In the genomic region with DNA sequence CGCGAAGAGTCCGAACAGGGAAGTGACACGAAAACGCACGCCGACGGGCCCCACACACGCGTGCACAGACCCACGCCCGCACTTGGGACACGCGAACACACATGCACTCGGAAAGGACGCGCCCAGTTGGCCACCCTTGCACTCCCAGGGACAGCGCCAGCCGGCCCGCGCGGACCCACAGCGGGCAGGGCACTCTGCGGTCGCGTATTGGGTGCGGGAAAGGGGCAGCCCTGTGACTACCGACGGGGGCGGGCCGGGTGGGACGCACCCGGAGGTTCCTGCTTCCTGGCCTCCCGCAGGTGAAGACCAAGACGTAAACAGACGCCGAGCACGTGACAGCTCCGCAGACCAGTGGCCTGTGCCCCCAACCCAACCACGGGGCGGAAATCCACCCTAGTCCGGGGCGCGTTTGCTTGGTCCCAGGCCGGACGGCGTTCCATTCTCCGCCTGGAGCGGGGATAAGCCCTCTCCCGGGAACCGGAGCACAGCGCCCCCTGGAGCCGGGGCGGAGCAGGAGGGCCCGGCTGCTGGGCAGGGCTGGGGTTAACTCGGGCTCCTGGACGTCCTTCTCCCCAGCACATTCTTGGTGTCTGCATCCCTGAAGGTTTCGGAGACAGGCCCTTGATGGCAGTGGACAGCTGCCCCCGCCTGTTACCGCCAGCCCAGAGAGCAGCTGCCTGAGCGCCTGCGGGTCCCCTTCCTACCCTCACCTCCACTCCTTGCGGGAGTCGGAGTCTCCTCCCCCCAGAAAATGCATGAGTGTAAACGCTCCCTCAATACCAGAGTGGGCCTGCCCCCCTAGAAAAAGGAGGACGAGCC, we compare ENCODE assay signal across 8 cellular contexts. TPM values are rescaled to one million over a fixed set of nuclear protein-coding genes. Genes with fewer than 3 reads are reported as not detected.
DNase-seq lines count a peak whose midpoint lies in the region; ATAC-seq, FAIRE-seq and TF ChIP-seq lines count a peak whose summit lies in the region.

No MANE protein-coding gene starts in this region.

- FAIRE-seq in GM18507 (lab: Jason Lieb, UNC): peak; percentile 77

- peaks cover 25% of the 10 kb centered on the region for H3K4me1 ChIP-seq in HUES48 (ENCODE audit: control insufficient read depth, insufficient read depth, low read length)
- peaks cover 4% of the 10 kb centered on the region for H3K4me1 ChIP-seq in foreskin keratinocyte
- peaks cover 32% of the 10 kb centered on the region for H3K4me1 ChIP-seq in neuron (ENCODE audit: insufficient read depth, low read length)

- peak; percentile 90 for TF ChIP-seq CTCF in foreskin keratinocyte (conservative IDR thresholded peaks at IDR 0.05)

- H3K9ac ChIP-seq in HUES48 (ENCODE audit: low read depth, low read length): peak overlapping the region; percentile 51; the same call in 1 of the 2 replicates

- H3K9me3 ChIP-seq in HUES48 (ENCODE audit: control insufficient read depth, insufficient read depth, low read length) (no peaks in the 10 kb centered on the region), neuron (ENCODE audit: low read length) (no peaks in the 10 kb centered on the region)

- H3K27me3 ChIP-seq in HUES48 (ENCODE audit: control insufficient read depth, insufficient read depth, low read length) (no peaks in the 10 kb centered on the region), foreskin keratinocyte (no peaks in the 10 kb centered on the region), neuron (ENCODE audit: insufficient read depth, low read length) (no peaks in the 10 kb centered on the region)

- DNase-seq in AG08396 (ENCODE audit: low spot score) (peak; percentile 92), GM18507 (ENCODE audit: extremely low spot score, insufficient read length, low read depth) (peak; percentile 49), RPMI8226 (peak; percentile 68), activated gamma-delta T cell treated with Interleukin-2 at 50 U/mL for 16 hours (peak; percentile 62), foreskin keratinocyte (peak; percentile 45 to 67), superior temporal gyrus (ENCODE audit: extremely low spot score) (peak; percentile 72)

- H2AFZ ChIP-seq in neuron (ENCODE audit: low read depth, low read length): no peak overlapping the region

- peak; percentile 71 for ATAC-seq in foreskin keratinocyte

- H3K4me3 ChIP-seq in HUES48 (ENCODE audit: low read depth, low read length) (peak overlapping the region; percentile 88), neuron (ENCODE audit: low read length) (peak overlapping the region; percentile 90)

- H3K27ac ChIP-seq in HUES48 (ENCODE audit: low read depth, low read length): peak overlapping the region; percentile 87
- H3K27ac ChIP-seq in foreskin keratinocyte: peak overlapping the region; percentile 83

- H3K36me3 ChIP-seq in HUES48 (ENCODE audit: control insufficient read depth, insufficient read depth, low read length) (peaks cover 29% of the 10 kb centered on the region), neuron (ENCODE audit: insufficient read depth, low read length) (peaks cover 11% of the 10 kb centered on the region)

RNA-seq across cellular contexts. Expression of a gene that starts 2.0 kb away (rescaled TPM):
- total RNA-seq in foreskin keratinocyte: 38.0 and 39.8 TPM in 2 replicates
- polyA plus RNA-seq in foreskin keratinocyte: 30.5 and 30.9 TPM in 2 replicates

RNA-seq across cellular contexts. Expression of a gene that starts 10.2 kb away (rescaled TPM):
- 15.8 and 17.2 TPM in 2 replicates for total RNA-seq in foreskin keratinocyte
- 11.6 and 13.8 TPM in 2 replicates for polyA plus RNA-seq in foreskin keratinocyte

RNA-seq across cellular contexts. Expression of a gene that starts 10.3 kb away (rescaled TPM):
- total RNA-seq in foreskin keratinocyte: 81.4 and 88.5 TPM in 2 replicates
- 107 and 114 TPM in 2 replicates for polyA plus RNA-seq in foreskin keratinocyte

RNA-seq across cellular contexts. Expression of a gene that starts 28.3 kb away (rescaled TPM):
- total RNA-seq in foreskin keratinocyte: 0.99 and 1.1 TPM in 2 replicates
- 0.96 and 1.1 TPM in 2 replicates for polyA plus RNA-seq in foreskin keratinocyte

RNA-seq across cellular contexts. Expression of a gene that starts 33.4 kb away (rescaled TPM):
- 0.85 TPM in 2 replicates for total RNA-seq in foreskin keratinocyte
- 0.61 and 0.82 TPM in 2 replicates for polyA plus RNA-seq in foreskin keratinocyte

Comparison
In these comparisons a context has a peak if more than half of its experiments do, and no peak if none do; other contexts are left out.
1. Peak in every context shown above with its lines: DNase-seq, ATAC-seq, H3K4me3 ChIP-seq and H3K27ac ChIP-seq.